ENCODE assay signal across 9 cellular contexts in the genomic region with DNA sequence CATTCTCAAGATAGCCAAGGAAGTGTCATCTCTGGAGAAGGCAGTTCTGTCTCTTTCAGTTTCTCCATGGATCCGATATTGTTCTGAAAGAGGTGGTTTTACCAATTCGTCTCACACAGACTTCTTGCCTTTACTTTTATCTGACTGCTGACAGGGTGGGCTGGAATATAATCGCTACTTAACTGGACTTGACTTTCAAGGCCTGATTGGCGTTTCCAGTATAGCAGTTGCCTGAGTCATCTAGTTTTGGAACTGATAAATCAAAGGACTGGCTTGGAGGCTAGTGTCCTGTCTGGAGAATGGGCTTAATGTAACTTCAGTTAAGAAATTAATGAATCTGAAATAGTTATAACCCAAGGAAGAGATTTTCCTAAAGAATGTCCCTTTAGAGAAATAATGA. TPM values are rescaled to one million over a fixed set of nuclear protein-coding genes. Genes with fewer than 3 reads are reported as not detected.
DNase-seq lines count a peak whose midpoint lies in the region; ATAC-seq and TF ChIP-seq lines count a peak whose summit lies in the region.
"Had no signal": no experiment of that assay in that cellular context is flagged by ENCODE, and none has a peak within 500 bp of the region (broad histone marks: within the 10 kb centered on the region; RNA-seq: fewer than 3 reads in every experiment).

No MANE protein-coding gene starts in this region.

- no peak for DNase-seq in cardiac muscle cell (ENCODE audit: low read depth in 1 of 2, low spot score in 1 of 2)
- DNase-seq in Right ventricle myocardium superior, result no peak
- DNase-seq in activated T-helper 1 cell treated with anti-CD3 and anti-CD28 coated beads, Interleukin-12 subunit alpha, Interleukin-12 subunit beta, Interleukin-2, Interleukin-4 antibody, amounts not matched to agents 30 ng/mL and 10 ng/mL and 1 ng/mL, durations not matched to agents 14 hours and 24 hours and 36 hours (ENCODE audit: low spot score), result no peak
- DNase-seq in left lung, result no peak
- no peak for DNase-seq in upper lobe of left lung
- DNase-seq in DMS53 treated with DMSO at 0.1 percent for 48 hours (lab: John Stamatoyannopoulos, UW; ENCODE audit: unreplicated experiment), result no peak
- DNase-seq: kidney had no signal

- no peaks in the 10 kb centered on the region for H3K9me3 Mint-ChIP-seq in activated T-helper 1 cell treated with anti-CD3 and anti-CD28 coated beads, Interleukin-12 subunit alpha, Interleukin-12 subunit beta, Interleukin-2, Interleukin-4 antibody, amounts not matched to agents 30 ng/mL and 10 ng/mL and 1 ng/mL, durations not matched to agents 14 hours and 24 hours and 36 hours

- H3K27ac ChIP-seq in cardiac muscle cell (peak overlapping the region; percentile 81), left lung (peak overlapping the region; percentile 75 to 81), upper lobe of left lung (peak overlapping the region; percentile 33 to 86 (median 69))

- peaks cover 38% of the 10 kb centered on the region for H3K36me3 Mint-ChIP-seq in activated T-helper 1 cell treated with anti-CD3 and anti-CD28 coated beads, Interleukin-12 subunit alpha, Interleukin-12 subunit beta, Interleukin-2, Interleukin-4 antibody, amounts not matched to agents 30 ng/mL and 10 ng/mL and 1 ng/mL, durations not matched to agents 14 hours and 24 hours and 36 hours (ENCODE audit: low read depth)

- H3K4me3 ChIP-seq in cardiac muscle cell (no peak overlapping the region), left lung (no peak overlapping the region), upper lobe of left lung (no peak overlapping the region)

- H3K9me3 ChIP-seq in cardiac muscle cell (ENCODE audit: low read depth) (no peaks in the 10 kb centered on the region), left lung (no peaks in the 10 kb centered on the region), upper lobe of left lung (no peaks in the 10 kb centered on the region)

- ATAC-seq in Right ventricle myocardium superior (ENCODE audit: poor library complexity) (no peak), left lung (no peak), upper lobe of left lung (ENCODE audit: low FRiP score in 2 of 2) (no peak), HG02870 (IDR thresholded peaks at IDR 0.05; ENCODE audit: unreplicated experiment) (no peak), GM18520 (IDR thresholded peaks at IDR 0.05; ENCODE audit: unreplicated experiment) (no peak)

- peak overlapping the region; percentile 82 for H3K4me3 Mint-ChIP-seq in activated T-helper 1 cell treated with anti-CD3 and anti-CD28 coated beads, Interleukin-12 subunit alpha, Interleukin-12 subunit beta, Interleukin-2, Interleukin-4 antibody, amounts not matched to agents 30 ng/mL and 10 ng/mL and 1 ng/mL, durations not matched to agents 14 hours and 24 hours and 36 hours

- H3K27me3 ChIP-seq in cardiac muscle cell (no peaks in the 10 kb centered on the region), left lung (no peaks in the 10 kb centered on the region), upper lobe of left lung (no peaks in the 10 kb centered on the region)

- intact Hi-C loops in Right ventricle myocardium superior (cut with DNase I) (no loop called here), left lung (cut with DNase I) (no loop called here)
- intact Hi-C loops in activated T-helper 1 cell treated with anti-CD3 and anti-CD28 coated beads, Interleukin-12 subunit alpha, Interleukin-12 subunit beta, Interleukin-2, Interleukin-4 antibody, amounts not matched to agents 30 ng/mL and 10 ng/mL and 1 ng/mL, durations not matched to agents 14 hours and 24 hours and 36 hours (cut with micrococcal nuclease), result loop anchor here (1.0 to 5.0 kb wide), 12 partner anchors 7 to 591 kb away; partner anchors contain the start of gene HIF1A

- H3K4me1 Mint-ChIP-seq in activated T-helper 1 cell treated with anti-CD3 and anti-CD28 coated beads, Interleukin-12 subunit alpha, Interleukin-12 subunit beta, Interleukin-2, Interleukin-4 antibody, amounts not matched to agents 30 ng/mL and 10 ng/mL and 1 ng/mL, durations not matched to agents 14 hours and 24 hours and 36 hours (ENCODE audit: low read depth), result peaks cover 92% of the 10 kb centered on the region

- TF ChIP-seq EP300 in upper lobe of left lung (IDR thresholded peaks at IDR 0.05), result no peak

- no peak for TF ChIP-seq POLR2A in upper lobe of left lung (IDR thresholded peaks at IDR 0.05)

- no peaks in the 10 kb centered on the region for H3K27me3 Mint-ChIP-seq in activated T-helper 1 cell treated with anti-CD3 and anti-CD28 coated beads, Interleukin-12 subunit alpha, Interleukin-12 subunit beta, Interleukin-2, Interleukin-4 antibody, amounts not matched to agents 30 ng/mL and 10 ng/mL and 1 ng/mL, durations not matched to agents 14 hours and 24 hours and 36 hours (ENCODE audit: insufficient read depth)

- 64 to 73% methylated on average over 4 of the region's 4 CpGs for WGBS in upper lobe of left lung, 2 donors

- TF ChIP-seq CTCF in cardiac muscle cell (IDR thresholded peaks at IDR 0.05; ENCODE audit: low read depth, low read length) (no peak), left lung (IDR thresholded peaks at IDR 0.05) (no peak), upper lobe of left lung (IDR thresholded peaks at IDR 0.05) (no peak)

- H3K27ac Mint-ChIP-seq in activated T-helper 1 cell treated with anti-CD3 and anti-CD28 coated beads, Interleukin-12 subunit alpha, Interleukin-12 subunit beta, Interleukin-2, Interleukin-4 antibody, amounts not matched to agents 30 ng/mL and 10 ng/mL and 1 ng/mL, durations not matched to agents 14 hours and 24 hours and 36 hours, result peak overlapping the region; percentile 97

- no peaks in the 10 kb centered on the region for H3K36me3 ChIP-seq in cardiac muscle cell
- no peaks in the 10 kb centered on the region for H3K36me3 ChIP-seq in left lung
- no peaks in the 10 kb centered on the region for H3K36me3 ChIP-seq in upper lobe of left lung

- H3K4me1 ChIP-seq in cardiac muscle cell (ENCODE audit: low read depth) (peaks cover 74% of the 10 kb centered on the region), left lung (peaks cover 14 to 71% of the 10 kb centered on the region in 2 donors), upper lobe of left lung (peaks cover 53 to 75% (median 64%) of the 10 kb centered on the region in 4 donors)

RNA-seq across cellular contexts. Expression of gene PRKCH, which starts 21.6 kb away (rescaled TPM):
- total RNA-seq in cardiac muscle cell (64.0 and 128 TPM in 2 replicates), Right ventricle myocardium superior (14.5 TPM), left lung (10 to 100 TPM; 35.2 to 48.8 TPM), upper lobe of left lung (100 to 1,000 TPM in 1 of 6 donors, 10 to 100 TPM in 5; 54.0 to 102 (median 76.6) TPM)
- 51.0 and 113 TPM in 2 replicates for polyA plus RNA-seq in cardiac muscle cell
- 145 and 151 TPM in 2 replicates for total RNA-seq in activated T-helper 1 cell treated with anti-CD3 and anti-CD28 coated beads, Interleukin-12 subunit alpha, Interleukin-12 subunit beta, Interleukin-2, Interleukin-4 antibody, amounts not matched to agents 30 ng/mL and 10 ng/mL and 1 ng/mL, durations not matched to agents 14 hours and 24 hours and 36 hours
